In genomic region chr2:226451486-226451885, GRCh38 we compare ENCODE assay signal across 1 cellular context.
TF ChIP-seq lines count a peak whose summit lies in the region.

No MANE protein-coding gene starts in this region.

TF ChIP-seq in GM23338, 12 proteins besides CTCF, POLR2A, EP300 and RAD21 (continued from another document):
- TF ChIP-seq STAT1 (IDR thresholded peaks at IDR 0.05; ENCODE audit: unreplicated experiment), result no peak
- no peak for TF ChIP-seq CREB1 (CRISPR knock-in tag; IDR thresholded peaks at IDR 0.05; ENCODE audit: low read depth)
- TF ChIP-seq REST (IDR thresholded peaks at IDR 0.05; ENCODE audit: unreplicated experiment), result no peak
- TF ChIP-seq EZH2 (IDR thresholded peaks at IDR 0.05; ENCODE audit: low read depth, unreplicated experiment), result no peak
- TF ChIP-seq ZNF114 (CRISPR knock-in tag; IDR thresholded peaks at IDR 0.05), result no peak
TF ChIP-seq in GM23338: peak in this region for 0.
